ENCODE assay signal across 1 cellular context in the genomic region with DNA sequence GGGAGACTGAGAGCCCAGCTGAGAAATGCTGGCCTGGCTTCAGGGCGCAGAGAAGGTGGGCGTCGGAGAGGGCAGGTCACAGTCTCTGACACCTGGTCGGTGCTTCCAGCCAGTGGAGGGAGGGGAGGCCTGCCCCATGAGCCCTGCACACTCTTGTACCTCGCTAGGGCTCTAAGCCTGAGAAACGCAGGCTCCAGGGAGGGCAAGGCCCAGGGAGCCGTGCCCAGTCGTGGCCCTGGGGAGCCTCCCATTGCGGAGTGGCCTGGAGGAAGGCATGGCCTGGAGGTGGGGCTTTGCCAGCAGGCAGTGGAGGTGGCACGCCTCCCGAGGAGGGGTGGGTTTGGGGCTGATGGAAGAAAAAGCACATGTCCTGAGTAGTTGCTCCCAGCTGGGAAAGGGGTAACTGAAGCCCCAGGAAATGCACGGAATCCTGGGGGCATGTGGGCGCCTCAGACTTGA.
TF ChIP-seq lines count a peak whose summit lies in the region.

No MANE protein-coding gene starts in this region.

TF ChIP-seq in HepG2, 621 proteins besides CTCF, POLR2A, EP300 and RAD21 (continued from another document):
- TF ChIP-seq, protein P1, sequence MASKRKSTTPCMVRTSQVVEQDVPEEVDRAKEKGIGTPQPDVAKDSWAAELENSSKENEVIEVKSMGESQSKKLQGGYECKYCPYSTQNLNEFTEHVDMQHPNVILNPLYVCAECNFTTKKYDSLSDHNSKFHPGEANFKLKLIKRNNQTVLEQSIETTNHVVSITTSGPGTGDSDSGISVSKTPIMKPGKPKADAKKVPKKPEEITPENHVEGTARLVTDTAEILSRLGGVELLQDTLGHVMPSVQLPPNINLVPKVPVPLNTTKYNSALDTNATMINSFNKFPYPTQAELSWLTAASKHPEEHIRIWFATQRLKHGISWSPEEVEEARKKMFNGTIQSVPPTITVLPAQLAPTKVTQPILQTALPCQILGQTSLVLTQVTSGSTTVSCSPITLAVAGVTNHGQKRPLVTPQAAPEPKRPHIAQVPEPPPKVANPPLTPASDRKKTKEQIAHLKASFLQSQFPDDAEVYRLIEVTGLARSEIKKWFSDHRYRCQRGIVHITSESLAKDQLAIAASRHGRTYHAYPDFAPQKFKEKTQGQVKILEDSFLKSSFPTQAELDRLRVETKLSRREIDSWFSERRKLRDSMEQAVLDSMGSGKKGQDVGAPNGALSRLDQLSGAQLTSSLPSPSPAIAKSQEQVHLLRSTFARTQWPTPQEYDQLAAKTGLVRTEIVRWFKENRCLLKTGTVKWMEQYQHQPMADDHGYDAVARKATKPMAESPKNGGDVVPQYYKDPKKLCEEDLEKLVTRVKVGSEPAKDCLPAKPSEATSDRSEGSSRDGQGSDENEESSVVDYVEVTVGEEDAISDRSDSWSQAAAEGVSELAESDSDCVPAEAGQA (IDR thresholded peaks at IDR 0.05; ENCODE audit: low read depth): 0 out of 2 replicates have a peak, but pooled peaks have one; percentile 21
- TF ChIP-seq, protein P1 (CRISPR knock-in tag; IDR thresholded peaks at IDR 0.05; ENCODE audit: borderline replicate concordance): no peak
- TF ChIP-seq ZNF629 (CRISPR knock-in tag; conservative IDR thresholded peaks at IDR 0.05) (no peak), ZNF891 (CRISPR knock-in tag; IDR thresholded peaks at IDR 0.05) (0 out of 2 replicates have a peak, but pooled peaks have one; percentile 4)
